In the genomic region with DNA sequence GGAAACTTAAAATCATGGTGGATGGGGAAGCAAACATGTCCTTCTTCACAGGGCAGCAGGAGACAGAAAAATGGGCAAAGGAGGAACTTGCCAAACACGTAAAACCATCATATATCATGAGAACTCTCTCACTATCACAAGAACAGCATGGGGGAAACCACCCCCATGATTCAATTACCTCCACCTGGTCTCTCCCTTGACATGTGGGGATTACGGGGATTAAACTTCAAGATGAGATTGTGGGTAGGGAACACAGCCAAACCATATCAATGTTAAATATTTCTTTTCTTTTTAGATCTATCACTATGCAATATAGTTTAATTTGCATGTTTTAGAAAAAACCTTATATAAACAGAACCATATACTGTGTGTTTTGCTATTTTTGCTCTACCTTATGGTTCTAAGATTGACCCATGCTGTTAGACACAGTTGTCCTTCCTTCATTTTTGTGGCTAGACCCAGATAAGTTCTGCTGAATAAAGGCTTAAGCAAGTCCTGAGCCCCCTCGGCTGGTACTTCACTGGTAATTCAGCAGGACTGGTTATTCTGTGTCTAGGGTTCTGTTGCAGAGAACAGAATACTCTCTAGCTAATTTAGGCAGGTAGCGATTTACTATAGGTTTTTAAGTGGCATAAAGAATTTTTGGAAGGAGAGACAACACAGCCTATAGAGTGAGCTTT, we compare ENCODE assay signal across 23 cellular contexts.
"Had no signal": no experiment of that assay in that cellular context is flagged by ENCODE, and none has a peak within 500 bp of the region (broad histone marks: within the 10 kb centered on the region; RNA-seq: fewer than 3 reads in every experiment).

No MANE protein-coding gene starts in this region.

- H3K27ac ChIP-seq: left ventricle myocardium inferior, ovary, right atrium auricular region, right lobe of liver, stomach, testis, tibial artery, uterus had no signal

- H3K36me3 Mint-ChIP-seq: stimulated activated memory B cell treated with anti-CD40 and anti-IgM and Interleukin-4, amounts not matched to agents 10 μg/mL and 1 μg/mL and 100 μg/mL, for 72 hours had no signal

- H3K27ac Mint-ChIP-seq: mesothelial cell of epicardium; naive B cell; natural killer cell; progenitor cell of endocrine pancreas; stimulated activated memory B cell treated with anti-CD40 and anti-IgM and Interleukin-4, amounts not matched to agents 10 μg/mL and 1 μg/mL and 100 μg/mL, for 72 hours; type B pancreatic cell had no signal

- DNase-seq: islet precursor cell; left ventricle myocardium inferior; mesendoderm; naive B cell; natural killer cell; ovary; right lobe of liver; stimulated activated CD4-positive, alpha-beta T cell treated with anti-CD3 and anti-CD28 coated beads, Interleukin-1b, Interleukin-23, amount 100 ng/mL, for 48 hours; stimulated activated CD4-positive, alpha-beta T cell treated with anti-CD3 and anti-CD28 coated beads, Interleukin-2, amount 100 ng/mL, for 48 hours; stimulated activated CD4-positive, alpha-beta T cell treated with anti-CD3 and anti-CD28 coated beads, Interleukin-4, amount 100 ng/mL, for 4 hours; stimulated activated CD8-positive, alpha-beta memory T cell treated with anti-CD3 and anti-CD28 coated beads, Interleukin-4, amount 100 ng/mL, for 48 hours; stimulated activated naive CD4-positive, alpha-beta T cell treated with Interleukin-2 at 50 U/mL for 16 hours; stomach; testis; tibial artery; uterus had no signal

- H3K9me3 ChIP-seq: ovary, right lobe of liver, testis had no signal

- ATAC-seq: natural killer cell; right lobe of liver; stimulated activated memory B cell treated with anti-CD40 and anti-IgM and Interleukin-4, amounts not matched to agents 10 μg/mL and 1 μg/mL and 100 μg/mL, for 72 hours had no signal

- H3K4me2 ChIP-seq: smooth muscle cell had no signal

- H3K36me3 ChIP-seq: left ventricle myocardium inferior, ovary, right atrium auricular region, right lobe of liver, stomach, tibial artery, uterus had no signal

- H3K4me1 ChIP-seq: right lobe of liver, testis, uterus had no signal

- H3K4me1 Mint-ChIP-seq: naive B cell; natural killer cell; stimulated activated memory B cell treated with anti-CD40 and anti-IgM and Interleukin-4, amounts not matched to agents 10 μg/mL and 1 μg/mL and 100 μg/mL, for 72 hours had no signal

- H3K4me3 ChIP-seq: left ventricle myocardium inferior, lung, ovary, right atrium auricular region, right lobe of liver, smooth muscle cell, stomach, testis, tibial artery, uterus had no signal

- H3K27me3 ChIP-seq: ovary, right atrium auricular region, right lobe of liver, stomach, testis, uterus had no signal

- H3K4me3 Mint-ChIP-seq: mesothelial cell of epicardium; naive B cell; natural killer cell; stimulated activated memory B cell treated with anti-CD40 and anti-IgM and Interleukin-4, amounts not matched to agents 10 μg/mL and 1 μg/mL and 100 μg/mL, for 72 hours; type B pancreatic cell had no signal
